13 cellular contexts compared by ENCODE assay signal in the genomic region with DNA sequence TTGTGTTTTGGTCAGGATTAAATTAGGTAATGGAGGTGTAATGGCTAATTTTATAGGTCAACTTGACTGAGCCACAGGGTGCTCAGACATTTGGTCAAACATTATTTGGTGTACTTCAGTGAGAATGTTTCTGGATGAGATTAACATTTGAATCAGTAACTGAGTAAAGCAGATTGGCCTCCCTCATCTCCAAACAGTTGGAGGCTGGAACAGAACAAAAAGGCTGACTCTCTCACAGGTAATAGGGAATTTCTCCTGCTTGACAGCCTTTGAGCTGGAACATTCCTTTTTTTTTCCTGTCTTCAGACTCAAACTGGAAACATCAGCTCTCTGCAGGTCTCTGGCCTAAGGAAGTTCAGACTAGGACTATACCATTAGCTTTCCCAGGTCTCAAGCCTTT.
DNase-seq lines count a peak whose midpoint lies in the region; ATAC-seq and TF ChIP-seq lines count a peak whose summit lies in the region.
"Had no signal": no experiment of that assay in that cellular context is flagged by ENCODE, and none has a peak within 500 bp of the region (broad histone marks: within the 10 kb centered on the region; RNA-seq: fewer than 3 reads in every experiment).

No MANE protein-coding gene starts in this region.

- H3K4me1 Mint-ChIP-seq in T-helper 17 cell = peaks cover 31% of the 10 kb centered on the region
- H3K4me1 Mint-ChIP-seq in H9 = peaks cover 10 to 14% of the 10 kb centered on the region in 2 experiments

- H3K23ac ChIP-seq in trophoblast cell (ENCODE audit: low read length) (no peak overlapping the region), H9 (ENCODE audit: insufficient read length, low read depth, low read length) (no peak overlapping the region)

- peak overlapping the region; percentile 26 for H3K9ac ChIP-seq in trophoblast cell (ENCODE audit: low read length)
- H3K9ac ChIP-seq in H9 (ENCODE audit: extremely low read depth, insufficient read length, low read length) = no peak overlapping the region
- H3K9ac ChIP-seq: GM23248 had no signal

- no peak overlapping the region for H4K91ac ChIP-seq in trophoblast cell (ENCODE audit: low read depth, low read length)
- H4K91ac ChIP-seq in H9 (ENCODE audit: insufficient read length, low read depth, low read length) = no peak overlapping the region

- H3K18ac ChIP-seq in trophoblast cell (ENCODE audit: low read length) (no peak overlapping the region), H9 (ENCODE audit: insufficient read length, low read depth, low read length) (no peak overlapping the region)

- DNase-seq in T-helper 17 cell = no peak
- peak; percentile 47 for DNase-seq in cerebellar cortex (ENCODE audit: low spot score)
- no peak for DNase-seq in trophoblast cell
- DNase-seq in stimulated activated CD4-positive, alpha-beta T cell treated with anti-CD3 and anti-CD28 coated beads, Interleukin-2, amount 100 ng/mL, for 24 hours = no peak
- DNase-seq in putamen (ENCODE audit: low spot score) = no peak
- no peak for DNase-seq in H9
- DNase-seq: Calu3; CD4-positive, alpha-beta memory T cell; COR-L47; DMS53; DMS79 treated with DMSO at 0.1 percent for 48 hours; GM23248; HCEC 1CT had no signal

- H3K27ac ChIP-seq in trophoblast cell (ENCODE audit: low read depth, low read length) = no peak overlapping the region
- H3K27ac ChIP-seq in H9 (ENCODE audit: insufficient read length, low read depth, low read length) = no peak overlapping the region
- H3K27ac ChIP-seq: GM23248 had no signal

- ATAC-seq in T-helper 17 cell = no peak

- no peak overlapping the region for H4K5ac ChIP-seq in H9 (ENCODE audit: insufficient read length, low read depth, low read length)

- no peaks in the 10 kb centered on the region for H3K23me2 ChIP-seq in H9 (ENCODE audit: insufficient read length, low read depth, low read length, poor library complexity, severe bottlenecking)

- H2BK12ac ChIP-seq in trophoblast cell (ENCODE audit: low read length) (no peak overlapping the region), H9 (ENCODE audit: insufficient read length, low read depth, low read length) (no peak overlapping the region)

- no peaks in the 10 kb centered on the region for H3K27me3 Mint-ChIP-seq in T-helper 17 cell
- no peaks in the 10 kb centered on the region for H3K27me3 Mint-ChIP-seq in H9 (ENCODE audit: low read depth)
- H3K27me3 Mint-ChIP-seq: CD4-positive, alpha-beta memory T cell had no signal

- H3K4ac ChIP-seq in trophoblast cell (ENCODE audit: low read depth, low read length) (no peak overlapping the region), H9 (ENCODE audit: low read depth, low read length) (no peak overlapping the region)

- H3K4me2 ChIP-seq in trophoblast cell (ENCODE audit: low read length) (no peak overlapping the region), H9 (ENCODE audit: insufficient read depth, insufficient read length, low read length) (no peak overlapping the region)

- no peaks in the 10 kb centered on the region for H3K36me3 ChIP-seq in trophoblast cell (ENCODE audit: control insufficient read depth in 1 of 2, insufficient read depth in 2 of 2, low read length in 2 of 2)

- H3K56ac ChIP-seq in H9 (ENCODE audit: insufficient read length, low read depth, low read length) = no peak overlapping the region

- no peaks in the 10 kb centered on the region for H3K4me1 ChIP-seq in trophoblast cell (ENCODE audit: control insufficient read depth in 1 of 2, insufficient read depth in 2 of 2, low read length in 2 of 2)
- H3K4me1 ChIP-seq in H9 (ENCODE audit: insufficient read depth, low read length) = no peaks in the 10 kb centered on the region; the same call in 1 of the 2 replicates

- H3K14ac ChIP-seq in trophoblast cell (ENCODE audit: low read length) = no peak overlapping the region
- no peak overlapping the region; the same call in 1 of the 2 replicates for H3K14ac ChIP-seq in H9 (ENCODE audit: insufficient read depth, low read length)

- H2BK20ac ChIP-seq in H9 (ENCODE audit: low read depth, low read length, poor library complexity, severe bottlenecking) = no peak overlapping the region

- H3K27me3 ChIP-seq in trophoblast cell (ENCODE audit: insufficient read depth, low read length) = no peaks in the 10 kb centered on the region
- H3K27me3 ChIP-seq in H9 (ENCODE audit: insufficient read depth, low read length) = no peaks in the 10 kb centered on the region

- no peak overlapping the region for H4K12ac ChIP-seq in trophoblast cell (ENCODE audit: low read depth, low read length)

- no peaks in the 10 kb centered on the region for H3K9me3 ChIP-seq in T-helper 17 cell (ENCODE audit: control insufficient read depth, low read length, poor library complexity, severe bottlenecking)
- no peaks in the 10 kb centered on the region for H3K9me3 ChIP-seq in trophoblast cell (ENCODE audit: insufficient read depth, low read depth, low read length)
- no peaks in the 10 kb centered on the region for H3K9me3 ChIP-seq in H9 (ENCODE audit: control insufficient read depth, low read depth, low read length)

- no peak overlapping the region for H4K8ac ChIP-seq in trophoblast cell (ENCODE audit: low read depth, low read length)
- no peak overlapping the region for H4K8ac ChIP-seq in H9 (replicated peaks; ENCODE audit: insufficient read length, low read depth, low read length)

- H2BK120ac ChIP-seq in trophoblast cell (ENCODE audit: insufficient read depth, low read length, poor library complexity) (no peak overlapping the region), H9 (ENCODE audit: low read depth, low read length, poor library complexity, severe bottlenecking) (no peak overlapping the region)

- H3K4me3 ChIP-seq in trophoblast cell (ENCODE audit: low read depth, low read length) = no peak overlapping the region
- H3K4me3 ChIP-seq: GM23248 had no signal

- H2AK5ac ChIP-seq in trophoblast cell (ENCODE audit: low read length) (no peak overlapping the region), H9 (ENCODE audit: insufficient read length, low read length) (no peak overlapping the region)

- no peak overlapping the region for H2BK15ac ChIP-seq in H9 (ENCODE audit: low read depth, low read length)

- no peak overlapping the region for H3T11ph ChIP-seq in H9 (ENCODE audit: low read length)

- H3K79me2 ChIP-seq in trophoblast cell (ENCODE audit: control insufficient read depth, insufficient read depth, low read length, poor library complexity) = no peaks in the 10 kb centered on the region
- H3K79me2 ChIP-seq in H9 (ENCODE audit: insufficient read depth, low read length) = no peaks in the 10 kb centered on the region

- H2BK5ac ChIP-seq in trophoblast cell (ENCODE audit: low read depth, low read length, poor library complexity) (no peak overlapping the region), H9 (ENCODE audit: insufficient read length, low read length) (no peak overlapping the region)

- no peak for TF ChIP-seq CTCF in H9 (conservative IDR thresholded peaks at IDR 0.05)

- no peak overlapping the region for H3K4me3 Mint-ChIP-seq in T-helper 17 cell
- H3K4me3 Mint-ChIP-seq in H9 = no peak overlapping the region

- H3K27ac Mint-ChIP-seq in T-helper 17 cell (peak overlapping the region; percentile 24), H9 (no peak overlapping the region)
- H3K27ac Mint-ChIP-seq: CD4-positive, alpha-beta memory T cell had no signal

- H2AFZ ChIP-seq in trophoblast cell (ENCODE audit: insufficient read depth, low read length, poor library complexity) (no peak overlapping the region), H9 (ENCODE audit: low read length) (no peak overlapping the region)
- H2AFZ ChIP-seq: GM23248 had no signal

- no peaks in the 10 kb centered on the region for H3K9me3 Mint-ChIP-seq in H9
- H3K9me3 Mint-ChIP-seq: CD4-positive, alpha-beta memory T cell had no signal

- H3K79me1 ChIP-seq in trophoblast cell (ENCODE audit: low read length) (no peaks in the 10 kb centered on the region), H9 (ENCODE audit: insufficient read depth, low read depth, low read length, poor library complexity, severe bottlenecking) (no peaks in the 10 kb centered on the region)

- H4K20me1 ChIP-seq in H9 (ENCODE audit: control insufficient read depth, insufficient read depth, insufficient read length) = no peaks in the 10 kb centered on the region

- H3K36me3 Mint-ChIP-seq in T-helper 17 cell (ENCODE audit: low read depth) (no peaks in the 10 kb centered on the region), H9 (ENCODE audit: insufficient read depth in 1 of 3, low read depth in 3 of 3) (no peaks in the 10 kb centered on the region)
